8 cellular contexts compared by ENCODE assay signal in genomic region chr11:131910491-131911387, GRCh38.
A peak's percentile ranks its signal among the peaks of the same experiment; 100 is the strongest.
DNase-seq lines count a peak whose midpoint lies in the region; ATAC-seq and TF ChIP-seq lines count a peak whose summit lies in the region.

No MANE protein-coding gene starts in this region.

- POLR2A ChIA-PET in naive thymus-derived CD4-positive, alpha-beta T cell (lab: Charles Lee) = no interaction called here

- peaks cover 69% of the 10 kb centered on the region for H3K4me1 Mint-ChIP-seq in chondrocyte (ENCODE audit: low read depth)
- no peaks in the 10 kb centered on the region for H3K4me1 Mint-ChIP-seq in naive thymus-derived CD4-positive, alpha-beta T cell

- H3K9me3 ChIP-seq in left lung = no peaks in the 10 kb centered on the region
- no peaks in the 10 kb centered on the region for H3K9me3 ChIP-seq in naive thymus-derived CD4-positive, alpha-beta T cell (ENCODE audit: control insufficient read depth in 2 of 3, low read length in 3 of 3)

- TF ChIP-seq CTCF in 22Rv1 (IDR thresholded peaks at IDR 0.05) (no peak), chondrocyte (IDR thresholded peaks at IDR 0.05) (no peak), left lung (IDR thresholded peaks at IDR 0.05) (no peak)

- no peak for DNase-seq in chondrocyte (ENCODE audit: low spot score)
- DNase-seq in left lung = no peak
- no peak for DNase-seq in activated CD4-positive, alpha-beta T cell treated with anti-CD3 and anti-CD28 coated beads for 1 hour
- no peak for DNase-seq in occipital lobe (lab: John Stamatoyannopoulos, UW)
- DNase-seq in naive thymus-derived CD4-positive, alpha-beta T cell = no peak

- CTCF ChIA-PET in naive thymus-derived CD4-positive, alpha-beta T cell (lab: Charles Lee) = no interaction called here

- peak overlapping the region; percentile 78 for H3K27ac Mint-ChIP-seq in chondrocyte (ENCODE audit: unreplicated experiment)
- no peak overlapping the region for H3K27ac Mint-ChIP-seq in naive thymus-derived CD4-positive, alpha-beta T cell

- H3K9me3 Mint-ChIP-seq in chondrocyte (ENCODE audit: low read depth) = no peaks in the 10 kb centered on the region
- peaks cover 0 to 12% (median 4%) of the 10 kb centered on the region in 11 donors for H3K9me3 Mint-ChIP-seq in naive thymus-derived CD4-positive, alpha-beta T cell

- intact Hi-C loops in left lung (cut with DNase I) = no loop called here
- intact Hi-C loops in naive thymus-derived CD4-positive, alpha-beta T cell (cut with micrococcal nuclease) = no loop called here

- H3K36me3 ChIP-seq in left lung = no peaks in the 10 kb centered on the region
- H3K36me3 ChIP-seq in naive thymus-derived CD4-positive, alpha-beta T cell (ENCODE audit: control insufficient read depth in 2 of 3, insufficient read depth in 3 of 3, low read length in 3 of 3) = no peaks in the 10 kb centered on the region

- H3K4me3 Mint-ChIP-seq in chondrocyte (ENCODE audit: unreplicated experiment) = peak overlapping the region; percentile 91
- H3K4me3 Mint-ChIP-seq in naive thymus-derived CD4-positive, alpha-beta T cell = no peak overlapping the region

- peak; percentile 27 for ATAC-seq in HG03354 (IDR thresholded peaks at IDR 0.05; ENCODE audit: poor library complexity, severe bottlenecking, unreplicated experiment)
- ATAC-seq in left lung = peak; percentile 24
- no peak for ATAC-seq in naive thymus-derived CD4-positive, alpha-beta T cell
- no peak for ATAC-seq in GM18868 (IDR thresholded peaks at IDR 0.05; ENCODE audit: unreplicated experiment)

- peak overlapping the region; percentile 17 to 21 for H3K4me3 ChIP-seq in left lung
- H3K4me3 ChIP-seq in naive thymus-derived CD4-positive, alpha-beta T cell (ENCODE audit: low read length) = no peak overlapping the region

- peaks cover 0 to 66% of the 10 kb centered on the region in 2 donors for H3K27me3 ChIP-seq in left lung
- no peaks in the 10 kb centered on the region for H3K27me3 ChIP-seq in naive thymus-derived CD4-positive, alpha-beta T cell (ENCODE audit: control insufficient read depth in 2 of 2, insufficient read depth in 2 of 2, low read length in 2 of 2)

- H3K36me3 Mint-ChIP-seq in chondrocyte (ENCODE audit: low read depth) = no peaks in the 10 kb centered on the region
- peaks cover 0 to 5% (median 0%) of the 10 kb centered on the region in 5 donors for H3K36me3 Mint-ChIP-seq in naive thymus-derived CD4-positive, alpha-beta T cell

- no peaks in the 10 kb centered on the region for H3K27me3 Mint-ChIP-seq in chondrocyte (ENCODE audit: low read depth)
- H3K27me3 Mint-ChIP-seq in naive thymus-derived CD4-positive, alpha-beta T cell = peaks cover 43 to 61% (median 47%) of the 10 kb centered on the region in 5 donors

- H3K27ac ChIP-seq in 22Rv1 = peak overlapping the region; percentile 39
- H3K27ac ChIP-seq in left lung = no peak overlapping the region
- H3K27ac ChIP-seq in naive thymus-derived CD4-positive, alpha-beta T cell (ENCODE audit: low read depth, low read length) = no peak overlapping the region

- H3K4me1 ChIP-seq in left lung = peaks cover 0 to 8% of the 10 kb centered on the region in 2 donors
- H3K4me1 ChIP-seq in naive thymus-derived CD4-positive, alpha-beta T cell (ENCODE audit: control insufficient read depth in 2 of 2, insufficient read depth in 2 of 2, low read length in 2 of 2) = no peaks in the 10 kb centered on the region

Comparison
In these comparisons a context has a peak if more than half of its experiments do, and no peak if none do; other contexts are left out.
1. ATAC-seq: peak in HG03354 (single experiment) and left lung (single experiment); none in naive thymus-derived CD4-positive, alpha-beta T cell (single experiment) and GM18868 (single experiment).